ENCODE assay signal across 1 cellular context in genomic region chr19:43318203-43318602, GRCh38.
TF ChIP-seq lines count a peak whose summit lies in the region.

No MANE protein-coding gene starts in this region.

TF ChIP-seq in HepG2, 621 proteins besides CTCF, POLR2A, EP300 and RAD21 (continued from another document):
- TF ChIP-seq, protein P1, sequence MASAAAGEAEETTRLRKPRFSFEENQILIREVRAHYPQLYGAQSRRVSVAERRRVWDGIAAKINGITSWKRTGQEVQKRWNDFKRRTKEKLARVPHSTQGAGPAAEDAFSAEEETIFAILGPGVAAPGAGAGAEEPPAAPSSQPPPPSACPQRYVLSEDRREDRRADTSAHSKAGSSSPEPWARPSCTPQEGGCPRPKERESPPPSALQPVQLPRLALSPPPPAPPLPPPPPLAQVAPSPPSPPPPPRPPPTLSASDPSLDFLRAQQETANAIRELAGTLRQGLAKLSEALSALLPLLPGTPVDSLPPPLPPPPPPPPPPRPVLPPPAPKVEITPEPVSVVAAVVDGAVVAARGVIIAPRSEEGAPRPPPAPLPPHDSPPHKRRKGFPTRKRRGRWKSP (CRISPR knock-in tag; IDR thresholded peaks at IDR 0.05), result no peak
- peak; percentile 86 to 93 for TF ChIP-seq MAFK (conservative IDR thresholded peaks at IDR 0.05 in 1 of 2, IDR thresholded peaks at IDR 0.05 in 1 of 2; ENCODE audit: low read length in 2 of 2)
- TF ChIP-seq, protein P2, sequence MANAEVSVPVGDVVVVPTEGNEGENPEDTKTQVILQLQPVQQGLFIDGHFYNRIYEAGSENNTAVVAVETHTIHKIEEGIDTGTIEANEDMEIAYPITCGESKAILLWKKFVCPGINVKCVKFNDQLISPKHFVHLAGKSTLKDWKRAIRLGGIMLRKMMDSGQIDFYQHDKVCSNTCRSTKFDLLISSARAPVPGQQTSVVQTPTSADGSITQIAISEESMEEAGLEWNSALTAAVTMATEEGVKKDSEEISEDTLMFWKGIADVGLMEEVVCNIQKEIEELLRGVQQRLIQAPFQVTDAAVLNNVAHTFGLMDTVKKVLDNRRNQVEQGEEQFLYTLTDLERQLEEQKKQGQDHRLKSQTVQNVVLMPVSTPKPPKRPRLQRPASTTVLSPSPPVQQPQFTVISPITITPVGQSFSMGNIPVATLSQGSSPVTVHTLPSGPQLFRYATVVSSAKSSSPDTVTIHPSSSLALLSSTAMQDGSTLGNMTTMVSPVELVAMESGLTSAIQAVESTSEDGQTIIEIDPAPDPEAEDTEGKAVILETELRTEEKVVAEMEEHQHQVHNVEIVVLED (CRISPR knock-in tag; IDR thresholded peaks at IDR 0.05; ENCODE audit: borderline replicate concordance), result no peak
- no peak for TF ChIP-seq MEIS1 (CRISPR knock-in tag; IDR thresholded peaks at IDR 0.05; ENCODE audit: borderline replicate concordance)
- no peak for TF ChIP-seq ZNF562 (CRISPR knock-in tag; IDR thresholded peaks at IDR 0.05; ENCODE audit: borderline replicate concordance)
- no peak for TF ChIP-seq ZNF142 (CRISPR knock-in tag; IDR thresholded peaks at IDR 0.05)
